In genomic region chr14:37848985-37849605, GRCh38 we compare ENCODE assay signal across 1 cellular context.
TF ChIP-seq lines count a peak whose summit lies in the region.

No MANE protein-coding gene starts in this region.

TF ChIP-seq in HepG2, 621 proteins besides CTCF, POLR2A, EP300 and RAD21 (continued from another document and continues in another):
- TF ChIP-seq NCOA1 (CRISPR knock-in tag; IDR thresholded peaks at IDR 0.05) (no peak), SRSF4 (IDR thresholded peaks at IDR 0.05; ENCODE audit: low read depth, low read length, poor library complexity, severe bottlenecking) (no peak), MTERF4 (CRISPR knock-in tag; IDR thresholded peaks at IDR 0.05) (no peak), ETV6 (CRISPR knock-in tag; conservative IDR thresholded peaks at IDR 0.05) (no peak), ZNF672 (CRISPR knock-in tag; IDR thresholded peaks at IDR 0.05) (no peak), AHR (CRISPR knock-in tag; IDR thresholded peaks at IDR 0.05) (no peak), AKAP8 (CRISPR knock-in tag; IDR thresholded peaks at IDR 0.05) (no peak), CENPBD1 (CRISPR knock-in tag; IDR thresholded peaks at IDR 0.05; ENCODE audit: borderline replicate concordance, low read depth) (no peak), ZBTB42 (CRISPR knock-in tag; IDR thresholded peaks at IDR 0.05) (no peak), THYN1 (CRISPR knock-in tag; IDR thresholded peaks at IDR 0.05; ENCODE audit: borderline replicate concordance, low read depth) (no peak), ZSCAN5A (CRISPR knock-in tag; IDR thresholded peaks at IDR 0.05; ENCODE audit: borderline replicate concordance) (no peak), CBX2 (IDR thresholded peaks at IDR 0.05; ENCODE audit: low read depth, low read length) (no peak), CBX2 (CRISPR knock-in tag; IDR thresholded peaks at IDR 0.05; ENCODE audit: low read depth) (no peak), POGZ (CRISPR knock-in tag; IDR thresholded peaks at IDR 0.05) (peak; percentile 41; the same call in 1 of the 2 replicates), RFX3 (CRISPR knock-in tag; IDR thresholded peaks at IDR 0.05) (no peak), SP5 (CRISPR knock-in tag; IDR thresholded peaks at IDR 0.05; ENCODE audit: borderline replicate concordance, low read depth) (peak; percentile 54; the same call in 1 of the 2 replicates), TP53 (CRISPR knock-in tag; conservative IDR thresholded peaks at IDR 0.05) (no peak), ZBTB49 (CRISPR knock-in tag; IDR thresholded peaks at IDR 0.05; ENCODE audit: borderline replicate concordance) (no peak), MXD4 (CRISPR knock-in tag; IDR thresholded peaks at IDR 0.05) (no peak), RXRA (CRISPR knock-in tag; IDR thresholded peaks at IDR 0.05) (no peak), ZNF512 (CRISPR knock-in tag; IDR thresholded peaks at IDR 0.05) (no peak), ZNF180 (CRISPR knock-in tag; IDR thresholded peaks at IDR 0.05; ENCODE audit: borderline replicate concordance, low read depth) (no peak), TIGD3 (CRISPR knock-in tag; IDR thresholded peaks at IDR 0.05; ENCODE audit: borderline replicate concordance) (no peak), ZNF335 (CRISPR knock-in tag; IDR thresholded peaks at IDR 0.05) (no peak), KLF15 (CRISPR knock-in tag; IDR thresholded peaks at IDR 0.05; ENCODE audit: borderline replicate concordance) (no peak), HHEX (CRISPR knock-in tag; IDR thresholded peaks at IDR 0.05) (no peak), SETDB1 (CRISPR knock-in tag; IDR thresholded peaks at IDR 0.05; ENCODE audit: borderline replicate concordance) (no peak), ARNTL (CRISPR knock-in tag; IDR thresholded peaks at IDR 0.05) (no peak), ZNF282 (IDR thresholded peaks at IDR 0.05; ENCODE audit: partially characterized antibody) (no peak), FUBP1 (CRISPR knock-in tag; IDR thresholded peaks at IDR 0.05; ENCODE audit: borderline replicate concordance) (no peak), PHF5A (CRISPR knock-in tag; IDR thresholded peaks at IDR 0.05; ENCODE audit: low read depth, unreplicated experiment) (no peak), KIAA2018 (CRISPR knock-in tag; IDR thresholded peaks at IDR 0.05; ENCODE audit: borderline replicate concordance) (no peak), SSRP1 (CRISPR knock-in tag; IDR thresholded peaks at IDR 0.05) (no peak), SKIL (CRISPR knock-in tag; IDR thresholded peaks at IDR 0.05; ENCODE audit: borderline replicate concordance) (no peak), MLLT10 (CRISPR knock-in tag; IDR thresholded peaks at IDR 0.05) (no peak), ZSCAN29 (CRISPR knock-in tag; conservative IDR thresholded peaks at IDR 0.05) (no peak), ZMYM4 (CRISPR knock-in tag; IDR thresholded peaks at IDR 0.05) (peak; percentile 71; the same call in 1 of the 2 replicates), RBFOX2 (IDR thresholded peaks at IDR 0.05; ENCODE audit: low read depth, low read length) (no peak), DRAP1 (CRISPR knock-in tag; IDR thresholded peaks at IDR 0.05) (no peak), HDAC2 (CRISPR knock-in tag; IDR thresholded peaks at IDR 0.05) (peak; percentile 31; the same call in 1 of the 2 replicates), CBX1 (IDR thresholded peaks at IDR 0.05; ENCODE audit: low read depth) (no peak), HNF4G (IDR thresholded peaks at IDR 0.05; ENCODE audit: borderline replicate concordance, low read depth, low read length) (no peak), HNF4G (CRISPR knock-in tag; IDR thresholded peaks at IDR 0.05; ENCODE audit: borderline replicate concordance, low read depth) (no peak), EZH2 (conservative IDR thresholded peaks at IDR 0.05; ENCODE audit: low read depth, low read length) (no peak)
